Comparison of ENCODE assay signal across 8 cellular contexts in genomic region chr20:47354388-47354709, GRCh38. TPM values are rescaled to one million over a fixed set of nuclear protein-coding genes. Genes with fewer than 3 reads are reported as not detected.
DNase-seq lines count a peak whose midpoint lies in the region; ATAC-seq lines count a peak whose summit lies in the region.

No MANE protein-coding gene starts in this region.

- H3K27me3 Mint-ChIP-seq in activated CD4-positive, alpha-beta T cell treated with anti-CD3 and anti-CD28 coated beads, Interleukin-2, amount 10 ng/mL, durations not matched to agents 24 days and 14 days: no peaks in the 10 kb centered on the region
- no peaks in the 10 kb centered on the region for H3K27me3 Mint-ChIP-seq in activated naive CD8-positive, alpha-beta T cell treated with anti-CD3 and anti-CD28 coated beads, Interleukin-2, amount 10 ng/mL, durations not matched to agents 7 days and 5 days
- H3K27me3 Mint-ChIP-seq in immature natural killer cell (ENCODE audit: low read depth in 3 of 3): peaks cover 3 to 8% (median 5%) of the 10 kb centered on the region in 3 donors

- H3K27ac Mint-ChIP-seq in activated CD4-positive, alpha-beta T cell treated with anti-CD3 and anti-CD28 coated beads, Interleukin-2, amount 10 ng/mL, durations not matched to agents 24 days and 14 days: peak overlapping the region; percentile 99
- peak overlapping the region; percentile 99 for H3K27ac Mint-ChIP-seq in activated naive CD8-positive, alpha-beta T cell treated with anti-CD3 and anti-CD28 coated beads, Interleukin-2, amount 10 ng/mL, durations not matched to agents 7 days and 5 days
- H3K27ac Mint-ChIP-seq in immature natural killer cell: peak overlapping the region in 4 of 6 donors; percentile 97 to 100 (median 98)

- H3K36me3 Mint-ChIP-seq in activated CD4-positive, alpha-beta T cell treated with anti-CD3 and anti-CD28 coated beads, Interleukin-2, amount 10 ng/mL, durations not matched to agents 24 days and 14 days (ENCODE audit: low read depth): peaks cover 29% of the 10 kb centered on the region
- H3K36me3 Mint-ChIP-seq in activated naive CD8-positive, alpha-beta T cell treated with anti-CD3 and anti-CD28 coated beads, Interleukin-2, amount 10 ng/mL, durations not matched to agents 7 days and 5 days: peaks cover 24% of the 10 kb centered on the region
- H3K36me3 Mint-ChIP-seq in immature natural killer cell: peaks cover 0 to 3% (median 0%) of the 10 kb centered on the region in 3 donors

- H3K4me3 Mint-ChIP-seq in activated CD4-positive, alpha-beta T cell treated with anti-CD3 and anti-CD28 coated beads, Interleukin-2, amount 10 ng/mL, durations not matched to agents 24 days and 14 days: peak overlapping the region; percentile 91
- H3K4me3 Mint-ChIP-seq in activated naive CD8-positive, alpha-beta T cell treated with anti-CD3 and anti-CD28 coated beads, Interleukin-2, amount 10 ng/mL, durations not matched to agents 7 days and 5 days: no peak overlapping the region
- H3K4me3 Mint-ChIP-seq in immature natural killer cell: peak overlapping the region in 4 of 5 donors; percentile 82 to 94 (median 90)

- no peaks in the 10 kb centered on the region for H3K9me3 Mint-ChIP-seq in activated CD4-positive, alpha-beta T cell treated with anti-CD3 and anti-CD28 coated beads, Interleukin-2, amount 10 ng/mL, durations not matched to agents 24 days and 14 days
- no peaks in the 10 kb centered on the region for H3K9me3 Mint-ChIP-seq in activated naive CD8-positive, alpha-beta T cell treated with anti-CD3 and anti-CD28 coated beads, Interleukin-2, amount 10 ng/mL, durations not matched to agents 7 days and 5 days
- H3K9me3 Mint-ChIP-seq in immature natural killer cell: no peaks in the 10 kb centered on the region

- H3K4me1 Mint-ChIP-seq in activated CD4-positive, alpha-beta T cell treated with anti-CD3 and anti-CD28 coated beads, Interleukin-2, amount 10 ng/mL, durations not matched to agents 24 days and 14 days: peaks cover 30% of the 10 kb centered on the region
- peaks cover 47% of the 10 kb centered on the region for H3K4me1 Mint-ChIP-seq in activated naive CD8-positive, alpha-beta T cell treated with anti-CD3 and anti-CD28 coated beads, Interleukin-2, amount 10 ng/mL, durations not matched to agents 7 days and 5 days
- peaks cover 0 to 26% of the 10 kb centered on the region in 2 donors for H3K4me1 Mint-ChIP-seq in immature natural killer cell

- no peak for ATAC-seq in activated naive CD8-positive, alpha-beta T cell treated with anti-CD3 and anti-CD28 coated beads, Interleukin-2, amount 10 ng/mL, durations not matched to agents 7 days and 5 days (ENCODE audit: low read depth)
- no peak for ATAC-seq in HG02642 (IDR thresholded peaks at IDR 0.05; ENCODE audit: poor library complexity, unreplicated experiment)

- no peak for DNase-seq in activated CD4-positive, alpha-beta T cell treated with anti-CD3 and anti-CD28 coated beads, Interleukin-2, amount 10 ng/mL, durations not matched to agents 24 days and 14 days
- DNase-seq in activated CD4-positive, alpha-beta T cell treated with anti-CD3 and anti-CD28 coated beads, Interleukin-2, amount 50 U/mL, for 4 hours: no peak
- no peak for DNase-seq in activated naive CD8-positive, alpha-beta T cell treated with anti-CD3 and anti-CD28 coated beads, Interleukin-2, amount 10 ng/mL, durations not matched to agents 7 days and 5 days
- no peak for DNase-seq in immature natural killer cell
- DNase-seq in superior temporal gyrus (ENCODE audit: extremely low spot score): peak; percentile 81
- DNase-seq in posterior vena cava (ENCODE audit: low spot score): no peak
- DNase-seq in amniotic stem cell (lab: John Stamatoyannopoulos, UW): no peak

- intact Hi-C loops in activated CD4-positive, alpha-beta T cell treated with anti-CD3 and anti-CD28 coated beads, Interleukin-2, amount 10 ng/mL, durations not matched to agents 24 days and 14 days (cut with micrococcal nuclease): loop anchor here (2.0 kb wide), 1 partner anchor 26 kb away; no protein-coding TSS in a partner anchor
- intact Hi-C loops in posterior vena cava (cut with DNase I): no loop called here

- POLR2A ChIA-PET in activated naive CD8-positive, alpha-beta T cell treated with anti-CD3 and anti-CD28 coated beads, Interleukin-2, amount 10 ng/mL, durations not matched to agents 7 days and 5 days (lab: Charles Lee): interaction anchor here (1.0 to 3.7 kb wide), 3 partner anchors 11 to 80 kb away, joined by 4 to 20 read pairs (median 5); no protein-coding TSS in a partner anchor

RNA-seq across cellular contexts. Expression of gene ZMYND8, which starts 2.1 kb away (rescaled TPM):
- 38.1 and 40.0 TPM in 2 replicates for total RNA-seq in activated CD4-positive, alpha-beta T cell treated with anti-CD3 and anti-CD28 coated beads, Interleukin-2, amount 10 ng/mL, durations not matched to agents 24 days and 14 days
- 10 to 100 TPM; 51.0 to 51.5 TPM for total RNA-seq in activated naive CD8-positive, alpha-beta T cell treated with anti-CD3 and anti-CD28 coated beads, Interleukin-2, amount 10 ng/mL, durations not matched to agents 7 days and 5 days
- polyA plus RNA-seq in immature natural killer cell: 10 to 100 TPM in 1 of 3 donors, 1 to 10 TPM in 2; 3.4 to 16.9 (median 5.1) TPM
- total RNA-seq in posterior vena cava: 10 to 100 TPM; 28.0 to 29.3 TPM
